8 cellular contexts compared by ENCODE assay signal in genomic region chr12:56487448-56488040, GRCh38. TPM values are rescaled to one million over a fixed set of nuclear protein-coding genes. Genes with fewer than 3 reads are reported as not detected.
DNase-seq lines count a peak whose midpoint lies in the region; ATAC-seq and TF ChIP-seq lines count a peak whose summit lies in the region.

No MANE protein-coding gene starts in this region.

- intact Hi-C loops in gastrocnemius medialis (cut with DNase I; ENCODE audit: low total_unique reads), result no loop called here

- no peak for TF ChIP-seq POLR2A in gastrocnemius medialis (IDR thresholded peaks at IDR 0.05)

- TF ChIP-seq CTCF in GM06990 (IDR thresholded peaks at IDR 0.05; ENCODE audit: insufficient read depth, low read length, poor library complexity, severe bottlenecking) (no peak), astrocyte of the cerebellum (IDR thresholded peaks at IDR 0.05; ENCODE audit: low read depth, low read length, missing control alignments) (no peak), gastrocnemius medialis (IDR thresholded peaks at IDR 0.05 in 4 of 5, conservative IDR thresholded peaks at IDR 0.05 in 1 of 5) (no peak)

- POLR2A ChIA-PET in HEK293T (lab: Yijun Ruan, JAX), result no interaction called here

- ATAC-seq in gastrocnemius medialis, result peak; percentile 28 to 31

- H3K4me3 ChIP-seq in GM06990 (replicated peaks; ENCODE audit: low read depth, low read length) (peak overlapping the region; percentile 68), astrocyte of the cerebellum (ENCODE audit: low read depth, low read length) (peak overlapping the region; percentile 46), iPS-18c (ENCODE audit: insufficient read depth, low read depth, low read length) (peak overlapping the region; percentile 84), gastrocnemius medialis (peak overlapping the region; percentile 62 to 74 (median 69))

- H3K27ac ChIP-seq in gastrocnemius medialis, result no peak overlapping the region

- H3K4me1 ChIP-seq in gastrocnemius medialis, result peaks cover 5 to 18% of the 10 kb centered on the region in 2 donors

- H3K36me3 ChIP-seq in GM06990 (ENCODE audit: control insufficient read depth, insufficient read depth, low read length) (no peaks in the 10 kb centered on the region), gastrocnemius medialis (no peaks in the 10 kb centered on the region)

- H3K27me3 ChIP-seq in GM06990 (replicated peaks; ENCODE audit: control insufficient read depth, insufficient read depth, low read length) (no peaks in the 10 kb centered on the region), gastrocnemius medialis (peaks cover 16 to 34% (median 28%) of the 10 kb centered on the region in 3 donors)

- in situ Hi-C loops in astrocyte of the cerebellum (cut with HindIII; ENCODE audit: low sequenced_read_pairs), result no loop called here
- in situ Hi-C loops in gastrocnemius medialis (cut with MboI; ENCODE audit: low sequenced_read_pairs in 4 of 4), result no loop called here

- H3K9me3 ChIP-seq in iPS-18c (ENCODE audit: control insufficient read depth, insufficient read depth, low read length) (peaks cover 2% of the 10 kb centered on the region), gastrocnemius medialis (no peaks in the 10 kb centered on the region)

- CTCF ChIA-PET in HEK293T (lab: Yijun Ruan, JAX), result no interaction called here

- DNase-seq in GM06990 (ENCODE audit: extremely low read depth, insufficient read length) (peak; percentile 47), HEK293T (ENCODE audit: extremely low spot score) (peak; percentile 12), NCI-H345 treated with DMSO at 0.1 percent for 48 hours (lab: John Stamatoyannopoulos, UW; ENCODE audit: unreplicated experiment) (peak; percentile 41), astrocyte of the cerebellum (ENCODE audit: low read depth) (no peak), gastrocnemius medialis (no peak), hippocampal formation (lab: John Stamatoyannopoulos, UW) (no peak)
- DNase-seq in effector CD8-positive, alpha-beta T cell (lab: John Stamatoyannopoulos, UW), result no peak

TF ChIP-seq in HEK293T, 16 proteins besides CTCF, POLR2A, EP300 and RAD21:
- TF ChIP-seq LEF1 (IDR thresholded peaks at IDR 0.05; ENCODE audit: borderline replicate concordance), result no peak
- no peak for TF ChIP-seq ELF4 (IDR thresholded peaks at IDR 0.05)
- no peak for TF ChIP-seq ZNF384 (IDR thresholded peaks at IDR 0.05)
- TF ChIP-seq BHLHE40 (IDR thresholded peaks at IDR 0.05; ENCODE audit: borderline replicate concordance), result no peak
- no peak for TF ChIP-seq NFRKB (IDR thresholded peaks at IDR 0.05)
- no peak for TF ChIP-seq FOXK2 (IDR thresholded peaks at IDR 0.05)

RNA-seq across cellular contexts. Expression of gene GLS2, which starts 0.4 kb away (rescaled TPM):
- total RNA-seq in gastrocnemius medialis, result 1 to 10 TPM in 1 of 4 donors, under 1 TPM in 1, not detected in 2; 0.53 to 1.9 TPM

RNA-seq across cellular contexts. Expression of gene SPRYD4, which starts 19.2 kb away (rescaled TPM):
- total RNA-seq in gastrocnemius medialis, result 1 to 10 TPM; 1.6 to 4.7 (median 2.9) TPM

RNA-seq across cellular contexts. Expression of gene MIP, which starts 33.1 kb away (rescaled TPM):
- total RNA-seq in gastrocnemius medialis, result not detected

RNA-seq across cellular contexts. Expression of gene RBMS2, which starts 34.1 kb away (rescaled TPM):
- total RNA-seq in gastrocnemius medialis, result 10 to 100 TPM in 1 of 4 donors, 1 to 10 TPM in 3; 4.1 to 11.0 (median 5.4) TPM

RNA-seq across cellular contexts. Expression of gene TIMELESS, which starts 38.3 kb away (rescaled TPM):
- total RNA-seq in gastrocnemius medialis, result 1 to 10 TPM; 1.9 to 4.6 (median 2.5) TPM

Comparison
In these comparisons a context has a peak if more than half of its experiments do, and no peak if none do; other contexts are left out.
1. DNase-seq: peak in GM06990 (single experiment), HEK293T (single experiment) and NCI-H345 treated with DMSO at 0.1 percent for 48 hours (single experiment); none in astrocyte of the cerebellum (single experiment), gastrocnemius medialis (0 of 2), effector CD8-positive, alpha-beta T cell (single experiment) and hippocampal formation (0 of 2).
2. Peak in every context shown above with its lines, with median percentiles within 50 percentile points of each other: H3K4me3 ChIP-seq.